Comparison of ENCODE assay signal across 22 cellular contexts in genomic region chr5:59025734-59026133, GRCh38.
DNase-seq lines count a peak whose midpoint lies in the region; ATAC-seq and TF ChIP-seq lines count a peak whose summit lies in the region.
"Had no signal": no experiment of that assay in that cellular context is flagged by ENCODE, and none has a peak within 500 bp of the region (broad histone marks: within the 10 kb centered on the region; RNA-seq: fewer than 3 reads in every experiment).

No MANE protein-coding gene starts in this region.

- DNase-seq in DMS53 treated with DMSO at 0.1 percent for 48 hours (lab: John Stamatoyannopoulos, UW; ENCODE audit: unreplicated experiment), result peak; percentile 17
- peak; percentile 69 for DNase-seq in SK-N-DZ (ENCODE audit: low spot score)
- no peak for DNase-seq in right cardiac atrium
- no peak for DNase-seq in sigmoid colon
- no peak for DNase-seq in HUDEP-2 (lab: John Stamatoyannopoulos, UW; ENCODE audit: unreplicated experiment in 76 of 76)
- DNase-seq in tibial artery, result no peak
- DNase-seq in brain microvascular endothelial cell, result no peak
- DNase-seq: activated CD4-positive, alpha-beta T cell treated with anti-CD3 and anti-CD28 coated beads for 48 hours; CD8-positive, alpha-beta memory T cell; DND-41; effector CD8-positive, alpha-beta T cell; erythroblast; HFFc6; mesenchymal stem cell; MV-4-11; natural killer cell; NCI-H187; NCI-H2227 treated with DMSO at 0.1 percent for 48 hours; NCI-H774; pancreas; PC-9; SJCRH30 had no signal

- H3K36me3 ChIP-seq in sigmoid colon (no peaks in the 10 kb centered on the region), tibial artery (no peaks in the 10 kb centered on the region), brain microvascular endothelial cell (replicated peaks) (peaks cover 3% of the 10 kb centered on the region)
- H3K36me3 ChIP-seq: pancreas had no signal

- TF ChIP-seq POLR2A in sigmoid colon (IDR thresholded peaks at IDR 0.05), result no peak

- intact Hi-C loops in right cardiac atrium (cut with DNase I), result no loop called here
- intact Hi-C loops in sigmoid colon (cut with DNase I), result loop anchor here (5.0 kb wide), 1 partner anchor 752 kb away; no protein-coding TSS in a partner anchor
- intact Hi-C loops in tibial artery (cut with DNase I; ENCODE audit: low total_unique reads), result no loop called here

- TF ChIP-seq CTCF in sigmoid colon (IDR thresholded peaks at IDR 0.05), result no peak
- TF ChIP-seq CTCF in tibial artery (IDR thresholded peaks at IDR 0.05), result no peak
- TF ChIP-seq CTCF in brain microvascular endothelial cell (IDR thresholded peaks at IDR 0.05; ENCODE audit: low read depth, low read length, missing control alignments), result no peak

- in situ Hi-C loops in brain microvascular endothelial cell (cut with HindIII; ENCODE audit: low pct_ligation_motif_present, low sequenced_read_pairs), result no loop called here

- H3K9me3 ChIP-seq in right cardiac atrium (ENCODE audit: control insufficient read depth, low read length) (no peaks in the 10 kb centered on the region), sigmoid colon (no peaks in the 10 kb centered on the region), tibial artery (no peaks in the 10 kb centered on the region)
- H3K9me3 ChIP-seq: pancreas had no signal

- H3K4me3 ChIP-seq in right cardiac atrium (ENCODE audit: low read length) (no peak overlapping the region), sigmoid colon (no peak overlapping the region), tibial artery (no peak overlapping the region), brain microvascular endothelial cell (ENCODE audit: low read depth, low read length) (no peak overlapping the region)
- H3K4me3 ChIP-seq: pancreas, PC-9, SJCRH30 had no signal

- H3K27me3 ChIP-seq in right cardiac atrium (ENCODE audit: control insufficient read depth, insufficient read depth), result no peaks in the 10 kb centered on the region
- H3K27me3 ChIP-seq in sigmoid colon, result no peaks in the 10 kb centered on the region
- no peaks in the 10 kb centered on the region for H3K27me3 ChIP-seq in tibial artery
- H3K27me3 ChIP-seq in brain microvascular endothelial cell (replicated peaks), result no peaks in the 10 kb centered on the region
- H3K27me3 ChIP-seq: pancreas, SJCRH30 had no signal

- H3K4me1 ChIP-seq in right cardiac atrium (ENCODE audit: control insufficient read depth, insufficient read depth, low read length) (no peaks in the 10 kb centered on the region), sigmoid colon (peaks cover 0 to 50% (median 40%) of the 10 kb centered on the region in 4 donors), tibial artery (peaks cover 0 to 30% (median 4%) of the 10 kb centered on the region in 4 donors)
- H3K4me1 ChIP-seq: pancreas had no signal

- peak; percentile 17 to 49 for ATAC-seq in right cardiac atrium
- ATAC-seq: pancreas had no signal

- H3K27ac ChIP-seq in right cardiac atrium (ENCODE audit: low read length) (no peak overlapping the region), sigmoid colon (peak overlapping the region in 3 of 4 donors; percentile 59 to 77 (median 75)), tibial artery (peak overlapping the region in 1 of 2 donors; percentile 13), brain microvascular endothelial cell (no peak overlapping the region)
- H3K27ac ChIP-seq: pancreas, PC-9, SJCRH30 had no signal

- 96% methylated on average over 1 of the region's 1 CpG for WGBS in right cardiac atrium
- WGBS in sigmoid colon, 2 donors, result 96 to 99% methylated on average over 1 of the region's 1 CpG

- peak in 3 of 4 donors; percentile 45 to 87 (median 79) for TF ChIP-seq EP300 in sigmoid colon (IDR thresholded peaks at IDR 0.05)

Comparison
In these comparisons a context has a peak if more than half of its experiments do, and no peak if none do; other contexts are left out.
1. DNase-seq: peak in DMS53 treated with DMSO at 0.1 percent for 48 hours (single experiment) and SK-N-DZ (single experiment); none in right cardiac atrium (0 of 3), sigmoid colon (single experiment), HUDEP-2 (0 of 76), tibial artery (0 of 2) and brain microvascular endothelial cell (single experiment).
2. H3K27ac ChIP-seq: peak in sigmoid colon (3 of 4); none in right cardiac atrium (single experiment) and brain microvascular endothelial cell (single experiment).